In genomic region chr7:105055621-105056020, GRCh38 we compare ENCODE assay signal across 1 cellular context.
TF ChIP-seq lines count a peak whose summit lies in the region.

No MANE protein-coding gene starts in this region.

TF ChIP-seq in WTC11, 78 proteins besides CTCF, POLR2A, EP300 and RAD21 (continued from another document):
- TF ChIP-seq ARID4B (CRISPR knock-in tag; IDR thresholded peaks at IDR 0.05; ENCODE audit: borderline replicate concordance) (no peak), ERG (CRISPR knock-in tag; IDR thresholded peaks at IDR 0.05) (no peak), AR (CRISPR knock-in tag; IDR thresholded peaks at IDR 0.05) (no peak), IRF1 (CRISPR knock-in tag; IDR thresholded peaks at IDR 0.05) (no peak), ELF4 (CRISPR knock-in tag; IDR thresholded peaks at IDR 0.05; ENCODE audit: low read depth) (no peak), GABPB1 (CRISPR knock-in tag; IDR thresholded peaks at IDR 0.05) (no peak), ZBTB43 (CRISPR knock-in tag; IDR thresholded peaks at IDR 0.05) (no peak), RELA (CRISPR knock-in tag; IDR thresholded peaks at IDR 0.05; ENCODE audit: borderline replicate concordance) (no peak), TP53 (CRISPR knock-in tag; IDR thresholded peaks at IDR 0.05) (no peak), KAT7 (CRISPR knock-in tag; IDR thresholded peaks at IDR 0.05; ENCODE audit: borderline replicate concordance) (no peak)
